Comparison of ENCODE assay signal across 15 cellular contexts in genomic region chr1:2088434-2088833, GRCh38. TPM values are rescaled to one million over a fixed set of nuclear protein-coding genes. Genes with fewer than 3 reads are reported as not detected.
DNase-seq lines count a peak whose midpoint lies in the region; ATAC-seq and TF ChIP-seq lines count a peak whose summit lies in the region.
"Had no signal": no experiment of that assay in that cellular context is flagged by ENCODE, and none has a peak within 500 bp of the region (broad histone marks: within the 10 kb centered on the region; RNA-seq: fewer than 3 reads in every experiment).

No MANE protein-coding gene starts in this region.

- DNase-seq in HT1080 (ENCODE audit: low read depth) (peak; percentile 74), choroid plexus epithelial cell (ENCODE audit: low read depth) (peak; percentile 93), superior temporal gyrus (ENCODE audit: extremely low spot score) (peak; percentile 57), type B pancreatic cell (ENCODE audit: extremely low spot score, unreplicated experiment) (no peak), COLO668 (lab: John Stamatoyannopoulos, UW; ENCODE audit: unreplicated experiment) (no peak), glutamatergic neuron (no peak)
- DNase-seq: activated T-cell treated with anti-CD3 and anti-CD28 coated beads, Interleukin-2, amount 50 U/mL, for 1 hour; DMS 273 treated with DMSO at 0.1 percent for 48 hours; NCI-H774 had no signal

- H3K9me3 Mint-ChIP-seq in type B pancreatic cell: no peaks in the 10 kb centered on the region
- H3K9me3 Mint-ChIP-seq in glutamatergic neuron (ENCODE audit: unreplicated experiment): peaks cover 22% of the 10 kb centered on the region
- H3K9me3 Mint-ChIP-seq: WTC11 had no signal

- ATAC-seq in HG03432 (IDR thresholded peaks at IDR 0.05; ENCODE audit: unreplicated experiment): no peak
- ATAC-seq: esophagus mucosa, left lobe of liver, WTC11 had no signal

- H3K27ac Mint-ChIP-seq in type B pancreatic cell: no peak overlapping the region
- H3K27ac Mint-ChIP-seq in glutamatergic neuron (ENCODE audit: unreplicated experiment): no peak overlapping the region

- H3K4me3 ChIP-seq in choroid plexus epithelial cell (ENCODE audit: low read depth, low read length): peak overlapping the region; percentile 16

- no peaks in the 10 kb centered on the region for H3K36me3 Mint-ChIP-seq in type B pancreatic cell
- no peaks in the 10 kb centered on the region for H3K36me3 Mint-ChIP-seq in glutamatergic neuron (ENCODE audit: unreplicated experiment)
- H3K36me3 Mint-ChIP-seq: WTC11 had no signal

- no peaks in the 10 kb centered on the region for H3K27me3 ChIP-seq in layer of hippocampus (ENCODE audit: control insufficient read depth, insufficient read depth, low read length)

- peak overlapping the region; percentile 92 for H3K27ac ChIP-seq in layer of hippocampus (ENCODE audit: low read depth, low read length)

- no peak for TF ChIP-seq CTCF in choroid plexus epithelial cell (conservative IDR thresholded peaks at IDR 0.05; ENCODE audit: low read depth, low read length)
- TF ChIP-seq CTCF in type B pancreatic cell (conservative IDR thresholded peaks at IDR 0.05): no peak
- TF ChIP-seq CTCF in glutamatergic neuron (IDR thresholded peaks at IDR 0.05; ENCODE audit: partially characterized antibody, unreplicated experiment): no peak

- H3K4me3 Mint-ChIP-seq in type B pancreatic cell (no peak overlapping the region), glutamatergic neuron (ENCODE audit: unreplicated experiment) (no peak overlapping the region)
- H3K4me3 Mint-ChIP-seq: brain, WTC11 had no signal

- peaks cover 12% of the 10 kb centered on the region for H3K4me1 Mint-ChIP-seq in type B pancreatic cell (ENCODE audit: unreplicated experiment)
- peaks cover 27% of the 10 kb centered on the region for H3K4me1 Mint-ChIP-seq in glutamatergic neuron (ENCODE audit: low read depth, unreplicated experiment)

- no peaks in the 10 kb centered on the region for H3K27me3 Mint-ChIP-seq in type B pancreatic cell
- peaks cover 11% of the 10 kb centered on the region for H3K27me3 Mint-ChIP-seq in glutamatergic neuron (ENCODE audit: unreplicated experiment)
- H3K27me3 Mint-ChIP-seq: brain had no signal

RNA-seq across cellular contexts. Expression of gene PRKCZ, which starts 38.2 kb away (rescaled TPM):
- 0.17 TPM in 1 of 2 replicates, not detected in the other for total RNA-seq in HT1080 (2014; rRNA removed; shearing (Covaris generic))
- 0.88 and 1.1 TPM in 2 replicates for polyA plus RNA-seq in HT1080 (2015; cell fraction: cytosol; rRNA removed)
- polyA plus RNA-seq in HT1080 (2015; cell fraction: nucleus; rRNA removed): 4.7 and 5.3 TPM in 2 replicates
- total RNA-seq in type B pancreatic cell (ENCODE audit: low replicate concordance) (33.2 and 64.4 TPM in 2 replicates), glutamatergic neuron (ENCODE audit: unreplicated experiment) (120 TPM)

Comparison
In these comparisons a context has a peak if more than half of its experiments do, and no peak if none do; other contexts are left out.
1. DNase-seq: peak in HT1080 (single experiment), choroid plexus epithelial cell (single experiment) and superior temporal gyrus (single experiment); none in type B pancreatic cell (single experiment), COLO668 (single experiment) and glutamatergic neuron (single experiment).
2. RNA of gene PRKCZ, which starts 38.2 kb away (total RNA-seq): 120 TPM in glutamatergic neuron (single experiment) and 33.2 to 64.4 TPM in type B pancreatic cell; 0.17 TPM in HT1080; every median in the first group is over 10 times any median in the second.